In the genomic region with DNA sequence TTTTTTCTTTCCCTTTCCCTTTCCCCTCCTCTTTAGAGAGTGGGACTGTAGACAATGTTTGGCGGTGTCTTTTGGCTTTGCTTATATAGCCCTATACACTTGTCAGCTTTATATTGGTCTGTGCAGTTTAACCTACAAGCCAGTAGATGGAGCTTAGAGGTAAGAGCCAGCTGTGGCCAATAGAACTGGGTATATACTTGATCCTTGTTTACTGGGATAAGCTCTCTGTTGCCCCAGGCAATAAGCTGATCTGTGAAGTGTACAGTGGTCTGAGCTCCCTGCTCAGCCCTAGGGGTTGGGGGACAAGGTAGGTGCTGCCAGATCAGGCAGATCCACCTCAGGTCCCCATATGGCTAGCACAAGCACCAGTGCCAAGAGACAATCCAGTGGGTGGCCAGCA, we compare ENCODE assay signal across 8 cellular contexts.
A peak's percentile ranks its signal among the peaks of the same experiment; 100 is the strongest.
DNase-seq lines count a peak whose midpoint lies in the region; ATAC-seq and TF ChIP-seq lines count a peak whose summit lies in the region.

No MANE protein-coding gene starts in this region.

- no peak overlapping the region for H3K27ac Mint-ChIP-seq in CD8-positive, alpha-beta memory T cell

- DNase-seq in NCI-H2196 treated with DMSO at 0.1 percent for 48 hours (lab: John Stamatoyannopoulos, UW; ENCODE audit: unreplicated experiment) (peak; percentile 2), NCI-H2196 (lab: John Stamatoyannopoulos, UW; ENCODE audit: unreplicated experiment) (no peak), OCI-LY7 (ENCODE audit: low spot score) (no peak), fibroblast of peridontal ligament (ENCODE audit: extremely low read depth) (peak; percentile 13), upper lobe of left lung (no peak), ureter (ENCODE audit: low spot score) (no peak), cortex of kidney (lab: John Stamatoyannopoulos, UW) (no peak)
- no peak for DNase-seq in CD8-positive, alpha-beta memory T cell

- no peaks in the 10 kb centered on the region for H3K4me1 Mint-ChIP-seq in CD8-positive, alpha-beta memory T cell

- H3K27ac ChIP-seq in OCI-LY7 (ENCODE audit: low read depth, low read length, poor library complexity, severe bottlenecking) (no peak overlapping the region), upper lobe of left lung (no peak overlapping the region)
- no peak overlapping the region for H3K27ac ChIP-seq in CD8-positive, alpha-beta memory T cell (ENCODE audit: low read depth, low read length)

- H3K4me3 Mint-ChIP-seq in CD8-positive, alpha-beta memory T cell, result no peak overlapping the region

- no peaks in the 10 kb centered on the region for H3K27me3 Mint-ChIP-seq in CD8-positive, alpha-beta memory T cell

- 48 to 82% methylated on average over 1 of the region's 1 CpG for WGBS in upper lobe of left lung, 2 donors

- ATAC-seq in upper lobe of left lung (ENCODE audit: low FRiP score in 2 of 2), result peak; percentile 19 to 44

- no peaks in the 10 kb centered on the region for H3K79me2 ChIP-seq in OCI-LY7 (ENCODE audit: insufficient read depth, low read depth, low read length)

- H3K36me3 Mint-ChIP-seq in CD8-positive, alpha-beta memory T cell, result no peaks in the 10 kb centered on the region

- TF ChIP-seq POLR2A in upper lobe of left lung (IDR thresholded peaks at IDR 0.05), result no peak

- no peaks in the 10 kb centered on the region for H3K27me3 ChIP-seq in upper lobe of left lung
- H3K27me3 ChIP-seq in CD8-positive, alpha-beta memory T cell (ENCODE audit: insufficient read depth, low read length, poor library complexity, severe bottlenecking), result no peaks in the 10 kb centered on the region

- POLR2A ChIA-PET in OCI-LY7 (lab: Charles Lee), result interaction anchor here (0.7 kb wide), 1 partner anchor 681 kb away, joined by 3 read pairs; no protein-coding TSS in a partner anchor
- POLR2A ChIA-PET in CD8-positive, alpha-beta memory T cell (lab: Charles Lee), result no interaction called here

- peaks cover 12 to 38% (median 14%) of the 10 kb centered on the region in 5 donors for H3K9me3 Mint-ChIP-seq in CD8-positive, alpha-beta memory T cell

- no peak overlapping the region for H2AFZ ChIP-seq in OCI-LY7 (ENCODE audit: low read length)

- no peak for TF ChIP-seq EP300 in upper lobe of left lung (IDR thresholded peaks at IDR 0.05)

- H3K4me3 ChIP-seq in OCI-LY7 (ENCODE audit: low read depth, low read length, poor library complexity, severe bottlenecking) (no peak overlapping the region), upper lobe of left lung (no peak overlapping the region)
- no peak overlapping the region for H3K4me3 ChIP-seq in CD8-positive, alpha-beta memory T cell (ENCODE audit: low read length)

- no peak overlapping the region for H3K4me2 ChIP-seq in OCI-LY7 (ENCODE audit: low read length)

- CTCF ChIA-PET in OCI-LY7 (lab: Charles Lee; ENCODE audit: unreplicated experiment), result no interaction called here
- CTCF ChIA-PET in CD8-positive, alpha-beta memory T cell (lab: Charles Lee), result no interaction called here

- H3K9me3 ChIP-seq in OCI-LY7 (ENCODE audit: low read length) (no peaks in the 10 kb centered on the region), upper lobe of left lung (no peaks in the 10 kb centered on the region)
- H3K9me3 ChIP-seq in CD8-positive, alpha-beta memory T cell (ENCODE audit: low read length), result no peaks in the 10 kb centered on the region

- H3K36me3 ChIP-seq in OCI-LY7 (ENCODE audit: insufficient read depth, low read length), result no peaks in the 10 kb centered on the region
- H3K36me3 ChIP-seq in upper lobe of left lung, result no peaks in the 10 kb centered on the region
- no peaks in the 10 kb centered on the region for H3K36me3 ChIP-seq in CD8-positive, alpha-beta memory T cell (ENCODE audit: insufficient read depth, low read length)

- H3K4me1 ChIP-seq in OCI-LY7 (ENCODE audit: insufficient read depth, low read length, poor library complexity, severe bottlenecking) (no peaks in the 10 kb centered on the region), upper lobe of left lung (no peaks in the 10 kb centered on the region)
- no peaks in the 10 kb centered on the region for H3K4me1 ChIP-seq in CD8-positive, alpha-beta memory T cell (ENCODE audit: insufficient read depth, low read length)

- H4K20me1 ChIP-seq in OCI-LY7 (ENCODE audit: insufficient read depth, low read length), result no peaks in the 10 kb centered on the region

- no TSS peak for BruUV-seq in OCI-LY7 (replicated peaks; lab: Mats Ljungman, UMichigan)

- TF ChIP-seq CTCF in OCI-LY7 (conservative IDR thresholded peaks at IDR 0.05; ENCODE audit: low read length) (peak; percentile 40; the same call in 1 of the 2 replicates), upper lobe of left lung (IDR thresholded peaks at IDR 0.05) (peak in 2 of 6 experiments; percentile 6 to 15)

- no peaks in the 10 kb centered on the region for H3K9me2 ChIP-seq in OCI-LY7 (ENCODE audit: insufficient read depth, low read length)

- intact Hi-C loops in OCI-LY7 (cut with micrococcal nuclease; ENCODE audit: unreplicated experiment), result no loop called here

Comparison
In these comparisons a context has a peak if more than half of its experiments do, and no peak if none do; other contexts are left out.
1. DNase-seq: peak in NCI-H2196 treated with DMSO at 0.1 percent for 48 hours (single experiment) and fibroblast of peridontal ligament (single experiment); none in NCI-H2196 (single experiment), OCI-LY7 (single experiment), upper lobe of left lung (0 of 2), CD8-positive, alpha-beta memory T cell (0 of 5), ureter (single experiment) and cortex of kidney (single experiment).